12 cellular contexts compared by ENCODE assay signal in genomic region chr5:174692982-174693422, GRCh38.
DNase-seq lines count a peak whose midpoint lies in the region; ATAC-seq lines count a peak whose summit lies in the region.
"Had no signal": no experiment of that assay in that cellular context is flagged by ENCODE, and none has a peak within 500 bp of the region (broad histone marks: within the 10 kb centered on the region; RNA-seq: fewer than 3 reads in every experiment).

No MANE protein-coding gene starts in this region.

- H3K36me3 ChIP-seq in HAP-1 (replicated peaks): no peaks in the 10 kb centered on the region
- H3K36me3 ChIP-seq: brain microvascular endothelial cell, SJCRH30 had no signal

- H3K4me3 ChIP-seq in HAP-1 (no peak overlapping the region), iPS-18c (ENCODE audit: insufficient read depth, low read depth, low read length) (peak overlapping the region; percentile 2; the same call in 1 of the 2 replicates)
- H3K4me3 ChIP-seq: SJCRH30 had no signal

- H3K4me1 ChIP-seq in HAP-1: peaks cover 16% of the 10 kb centered on the region
- H3K4me1 ChIP-seq: foreskin keratinocyte, SJCRH30 had no signal

- no peak for ATAC-seq in GM21529 (IDR thresholded peaks at IDR 0.05; ENCODE audit: unreplicated experiment)
- ATAC-seq: foreskin keratinocyte had no signal

- DNase-seq in HAP-1 (ENCODE audit: low spot score in 2 of 2): peak; percentile 39 to 77
- DNase-seq in SW480 (ENCODE audit: low spot score): peak; percentile 43
- DNase-seq in retina: peak; percentile 67
- DNase-seq in AG20443 (ENCODE audit: low spot score): no peak
- DNase-seq in activated CD4-positive, CD25-positive, alpha-beta regulatory T cell (lab: John Stamatoyannopoulos, UW): no peak
- DNase-seq: activated gamma-delta T cell treated with Interleukin-2 at 50 U/mL for 16 hours; brain microvascular endothelial cell; CD4-positive, CD25-positive, alpha-beta regulatory T cell; foreskin keratinocyte; SJCRH30 had no signal

- in situ Hi-C loops in HAP-1 (cut with MboI; ENCODE audit: low sequenced_read_pairs): no loop called here

- no peaks in the 10 kb centered on the region for H3K27me3 ChIP-seq in HAP-1 (ENCODE audit: low read depth)

- H3K9me3 ChIP-seq in HAP-1: no peaks in the 10 kb centered on the region
- H3K9me3 ChIP-seq in iPS-18c (ENCODE audit: control insufficient read depth, insufficient read depth, low read length): no peaks in the 10 kb centered on the region
- H3K9me3 ChIP-seq: SJCRH30 had no signal

Comparison
In these comparisons a context has a peak if more than half of its experiments do, and no peak if none do; other contexts are left out.
1. DNase-seq: peak in HAP-1 (2 of 2), SW480 (single experiment) and retina (single experiment); none in AG20443 (single experiment) and activated CD4-positive, CD25-positive, alpha-beta regulatory T cell (0 of 4).